Comparison of ENCODE assay signal across 26 cellular contexts in the genomic region with DNA sequence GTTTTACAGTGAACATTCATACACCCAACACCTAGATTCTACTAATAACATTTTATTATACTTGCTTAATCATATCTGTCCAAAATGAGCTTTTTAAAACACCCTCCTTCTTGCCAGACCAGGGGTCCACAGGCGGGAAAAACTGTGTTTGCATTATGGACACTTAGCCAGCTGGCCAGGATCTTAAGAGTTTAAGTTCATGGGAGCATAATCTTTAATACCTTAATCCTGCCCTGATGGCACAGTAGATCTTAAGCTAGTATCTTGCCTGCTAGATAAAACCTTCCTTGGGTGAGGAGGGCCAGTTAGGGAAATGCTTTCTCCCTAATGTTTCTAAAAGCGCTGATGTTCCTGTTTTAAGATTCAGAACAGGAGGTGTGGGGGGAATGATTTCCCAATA. TPM values are rescaled to one million over a fixed set of nuclear protein-coding genes. Genes with fewer than 3 reads are reported as not detected.
A peak's percentile ranks its signal among the peaks of the same experiment; 100 is the strongest.
DNase-seq lines count a peak whose midpoint lies in the region; ATAC-seq and TF ChIP-seq lines count a peak whose summit lies in the region.
"Had no signal": no experiment of that assay in that cellular context is flagged by ENCODE, and none has a peak within 500 bp of the region (broad histone marks: within the 10 kb centered on the region; RNA-seq: fewer than 3 reads in every experiment).

No MANE protein-coding gene starts in this region.

- in situ Hi-C loops in G401 (cut with HindIII; ENCODE audit: low sequenced_read_pairs), result no loop called here

- POLR2A ChIA-PET in CD4-positive, alpha-beta T cell (lab: Charles Lee), result interaction anchor here (1.1 to 13.9 kb wide), 2 partner anchors 12 to 45 kb away, joined by 6 to 472 read pairs; partner anchors contain the start of gene CCDC134
- POLR2A ChIA-PET in T-cell (lab: Charles Lee), result interaction anchor here (0.5 to 0.8 kb wide), 3 partner anchors 11 to 1138 kb away, joined by 3 to 6 read pairs (median 3); no protein-coding TSS in a partner anchor
- POLR2A ChIA-PET in naive thymus-derived CD4-positive, alpha-beta T cell (lab: Charles Lee), result interaction anchor here (0.6 to 12.2 kb wide), 6 partner anchors 10 to 486 kb away, joined by 3 to 366 read pairs (median 3); partner anchors contain the start of gene CCDC134

- no peak for DNase-seq in CD4-positive, alpha-beta T cell
- DNase-seq in MM.1S, result no peak
- no peak for DNase-seq in T-cell
- DNase-seq in immature natural killer cell, result no peak
- DNase-seq in naive thymus-derived CD4-positive, alpha-beta T cell, result no peak
- DNase-seq in activated naive CD8-positive, alpha-beta T cell treated with anti-CD3 and anti-CD28 coated beads, Interleukin-2, amount 50 U/mL, for 24 hours, result no peak
- DNase-seq in G401 (ENCODE audit: low spot score), result no peak
- DNase-seq: AML-193, DMS53, Karpas-422, NCI-H1092 treated with DMSO at 0.1 percent for 48 hours, NCI-H1436, NCI-H187, NCI-H2081 treated with DMSO at 0.1 percent for 48 hours, NCI-H2171, NCI-H226, NCI-H510A, NCI-H748 treated with DMSO at 0.1 percent for 48 hours, PC-9, Right ventricle myocardium superior, T-helper 1 cell had no signal

- peak overlapping the region; percentile 67 for H3K27ac Mint-ChIP-seq in CD4-positive, alpha-beta T cell
- H3K27ac Mint-ChIP-seq in T-cell, result peak overlapping the region; percentile 19 to 41
- H3K27ac Mint-ChIP-seq in immature natural killer cell, result peak overlapping the region in 4 of 6 donors; percentile 14 to 56 (median 32)
- H3K27ac Mint-ChIP-seq in naive thymus-derived CD4-positive, alpha-beta T cell, result peak overlapping the region in 3 of 9 donors; percentile 26 to 70 (median 60)
- no peak overlapping the region for H3K27ac Mint-ChIP-seq in activated naive CD8-positive, alpha-beta T cell treated with anti-CD3 and anti-CD28 coated beads, Interleukin-2, amount 50 U/mL, for 24 hours

- no peak overlapping the region for H3K9ac ChIP-seq in MM.1S (ENCODE audit: low read length)

- H3K4me3 ChIP-seq in MM.1S (ENCODE audit: low read length), result no peak overlapping the region
- H3K4me3 ChIP-seq in naive thymus-derived CD4-positive, alpha-beta T cell (ENCODE audit: low read length), result no peak overlapping the region
- H3K4me3 ChIP-seq: BLaER1 treated with 17β-estradiol and CSF1 and Interleukin-3, amounts not matched to agents 10 nM and 100 nM; PC-9; SJSA1 had no signal

- H3K4me1 Mint-ChIP-seq in CD4-positive, alpha-beta T cell (ENCODE audit: low read depth), result peaks cover 44% of the 10 kb centered on the region
- H3K4me1 Mint-ChIP-seq in T-cell (peaks cover 31 to 53% (median 52%) of the 10 kb centered on the region in 3 donors), immature natural killer cell (peaks cover 30 to 43% of the 10 kb centered on the region in 2 donors)
- H3K4me1 Mint-ChIP-seq in naive thymus-derived CD4-positive, alpha-beta T cell, result peaks cover 8 to 43% (median 30%) of the 10 kb centered on the region in 7 donors
- H3K4me1 Mint-ChIP-seq in activated naive CD8-positive, alpha-beta T cell treated with anti-CD3 and anti-CD28 coated beads, Interleukin-2, amount 50 U/mL, for 24 hours, result peaks cover 12% of the 10 kb centered on the region

- H3K9me2 ChIP-seq in MM.1S (replicated peaks; ENCODE audit: insufficient read depth, low read length), result no peaks in the 10 kb centered on the region

- 0 out of 2 replicates have a peak, but pooled peaks cover 8% of the 10 kb centered on the region for H3F3A ChIP-seq in MM.1S (ENCODE audit: insufficient read depth, low read length)

- H3K27ac ChIP-seq in CD4-positive, alpha-beta T cell (ENCODE audit: low read depth, low read length), result no peak overlapping the region
- peak overlapping the region; percentile 29; the same call in 1 of the 2 replicates for H3K27ac ChIP-seq in MM.1S (ENCODE audit: low read length)
- H3K27ac ChIP-seq in naive thymus-derived CD4-positive, alpha-beta T cell (ENCODE audit: low read depth, low read length), result no peak overlapping the region
- H3K27ac ChIP-seq: BLaER1 treated with 17β-estradiol and CSF1 and Interleukin-3, amounts not matched to agents 10 nM and 100 nM; PC-9; SJSA1 had no signal

- intact Hi-C loops in CD4-positive, alpha-beta T cell (cut with DNase I, micrococcal nuclease), result no loop called here
- intact Hi-C loops in naive thymus-derived CD4-positive, alpha-beta T cell (cut with micrococcal nuclease), result no loop called here

- H3K4me1 ChIP-seq in MM.1S (ENCODE audit: low read length), result peaks cover 16% of the 10 kb centered on the region
- peaks cover 13 to 16% of the 10 kb centered on the region in 2 donors for H3K4me1 ChIP-seq in naive thymus-derived CD4-positive, alpha-beta T cell (ENCODE audit: control insufficient read depth in 2 of 2, insufficient read depth in 2 of 2, low read length in 2 of 2)
- H3K4me1 ChIP-seq: SJSA1 had no signal

- H3K36me3 Mint-ChIP-seq in CD4-positive, alpha-beta T cell (ENCODE audit: low read depth), result peaks cover 58% of the 10 kb centered on the region
- H3K36me3 Mint-ChIP-seq in T-cell (peaks cover 29% of the 10 kb centered on the region), immature natural killer cell (peaks cover 0 to 23% (median 16%) of the 10 kb centered on the region in 3 donors)
- H3K36me3 Mint-ChIP-seq in naive thymus-derived CD4-positive, alpha-beta T cell, result peaks cover 0 to 33% (median 20%) of the 10 kb centered on the region in 5 donors
- peaks cover 5% of the 10 kb centered on the region for H3K36me3 Mint-ChIP-seq in activated naive CD8-positive, alpha-beta T cell treated with anti-CD3 and anti-CD28 coated beads, Interleukin-2, amount 50 U/mL, for 24 hours (ENCODE audit: low read depth)

- no peaks in the 10 kb centered on the region for H3K79me2 ChIP-seq in MM.1S (ENCODE audit: low read length)

- ATAC-seq in CD4-positive, alpha-beta T cell (ENCODE audit: poor library complexity), result no peak
- ATAC-seq in T-cell (replicated peaks in 1 of 4) (no peak), HG02938 (IDR thresholded peaks at IDR 0.05; ENCODE audit: unreplicated experiment) (no peak)
- no peak for ATAC-seq in naive thymus-derived CD4-positive, alpha-beta T cell
- no peak for ATAC-seq in activated naive CD8-positive, alpha-beta T cell treated with anti-CD3 and anti-CD28 coated beads, Interleukin-2, amount 50 U/mL, for 24 hours
- ATAC-seq: HCT116, HepG2 had no signal

- no peaks in the 10 kb centered on the region for H4K20me1 ChIP-seq in MM.1S (ENCODE audit: insufficient read depth, low read length)
- H4K20me1 ChIP-seq: BLaER1 treated with 17β-estradiol and CSF1 and Interleukin-3, amounts not matched to agents 10 nM and 100 nM had no signal

- CTCF ChIA-PET in CD4-positive, alpha-beta T cell (lab: Charles Lee), result interaction anchor here (1.1 kb wide), 1 partner anchor 12 kb away, joined by 3 read pairs; no protein-coding TSS in a partner anchor
- CTCF ChIA-PET in T-cell (lab: Charles Lee), result interaction anchor here in 1 of 2 donors (2.4 kb wide), 1 partner anchor 13 kb away, joined by 8 read pairs; the partner anchor contains the start of gene CCDC134
- CTCF ChIA-PET in naive thymus-derived CD4-positive, alpha-beta T cell (lab: Charles Lee), result interaction anchor here (0.7 to 1.5 kb wide), 3 partner anchors 13 to 194 kb away, joined by 3 to 5 read pairs (median 3); partner anchors contain the start of gene CCDC134

- H3K36me3 ChIP-seq in MM.1S (replicated peaks; ENCODE audit: insufficient read depth, low read length), result no peaks in the 10 kb centered on the region
- peaks cover 0 to 56% (median 7%) of the 10 kb centered on the region in 3 experiments for H3K36me3 ChIP-seq in naive thymus-derived CD4-positive, alpha-beta T cell (ENCODE audit: control insufficient read depth in 2 of 3, insufficient read depth in 3 of 3, low read length in 3 of 3)
- H3K36me3 ChIP-seq: SJSA1 had no signal

- H3K4me3 Mint-ChIP-seq in CD4-positive, alpha-beta T cell, result no peak overlapping the region
- H3K4me3 Mint-ChIP-seq in T-cell (no peak overlapping the region), immature natural killer cell (no peak overlapping the region)
- no peak overlapping the region for H3K4me3 Mint-ChIP-seq in naive thymus-derived CD4-positive, alpha-beta T cell
- no peak overlapping the region for H3K4me3 Mint-ChIP-seq in activated naive CD8-positive, alpha-beta T cell treated with anti-CD3 and anti-CD28 coated beads, Interleukin-2, amount 50 U/mL, for 24 hours

- no peak overlapping the region for H2AFZ ChIP-seq in MM.1S (ENCODE audit: low read length)
- H2AFZ ChIP-seq: PC-9 had no signal

- H3K9me3 ChIP-seq in CD4-positive, alpha-beta T cell (ENCODE audit: control insufficient read depth, low read length), result no peaks in the 10 kb centered on the region
- no peaks in the 10 kb centered on the region for H3K9me3 ChIP-seq in MM.1S (replicated peaks; ENCODE audit: insufficient read depth, low read length)
- H3K9me3 ChIP-seq in naive thymus-derived CD4-positive, alpha-beta T cell (ENCODE audit: control insufficient read depth in 2 of 3, low read length in 3 of 3), result no peaks in the 10 kb centered on the region
- H3K9me3 ChIP-seq: SJSA1 had no signal

- no peaks in the 10 kb centered on the region for H3K27me3 ChIP-seq in CD4-positive, alpha-beta T cell (ENCODE audit: control insufficient read depth, insufficient read depth, low read length)
- H3K27me3 ChIP-seq in MM.1S (replicated peaks; ENCODE audit: insufficient read depth, low read length), result no peaks in the 10 kb centered on the region
- no peaks in the 10 kb centered on the region for H3K27me3 ChIP-seq in naive thymus-derived CD4-positive, alpha-beta T cell (ENCODE audit: control insufficient read depth in 2 of 2, insufficient read depth in 2 of 2, low read length in 2 of 2)
- H3K27me3 ChIP-seq: BLaER1 treated with 17β-estradiol and CSF1 and Interleukin-3, amounts not matched to agents 10 nM and 100 nM; SJSA1 had no signal

- H3K27me3 Mint-ChIP-seq in CD4-positive, alpha-beta T cell, result no peaks in the 10 kb centered on the region
- no peaks in the 10 kb centered on the region for H3K27me3 Mint-ChIP-seq in T-cell
- peaks cover 0 to 1% (median 0%) of the 10 kb centered on the region in 3 donors for H3K27me3 Mint-ChIP-seq in immature natural killer cell (ENCODE audit: low read depth in 3 of 3)
- H3K27me3 Mint-ChIP-seq in naive thymus-derived CD4-positive, alpha-beta T cell, result no peaks in the 10 kb centered on the region
- H3K27me3 Mint-ChIP-seq in activated naive CD8-positive, alpha-beta T cell treated with anti-CD3 and anti-CD28 coated beads, Interleukin-2, amount 50 U/mL, for 24 hours, result no peaks in the 10 kb centered on the region

- peak overlapping the region; percentile 20; the same call in 1 of the 2 replicates for H3K4me2 ChIP-seq in MM.1S (ENCODE audit: low read depth, low read length)
- H3K4me2 ChIP-seq: PC-9 had no signal

- no peaks in the 10 kb centered on the region for H3K9me3 Mint-ChIP-seq in CD4-positive, alpha-beta T cell
- H3K9me3 Mint-ChIP-seq in T-cell (no peaks in the 10 kb centered on the region), immature natural killer cell (no peaks in the 10 kb centered on the region)
- H3K9me3 Mint-ChIP-seq in naive thymus-derived CD4-positive, alpha-beta T cell, result no peaks in the 10 kb centered on the region
- H3K9me3 Mint-ChIP-seq in activated naive CD8-positive, alpha-beta T cell treated with anti-CD3 and anti-CD28 coated beads, Interleukin-2, amount 50 U/mL, for 24 hours, result no peaks in the 10 kb centered on the region

- no peak for TF ChIP-seq CTCF in CD4-positive, alpha-beta T cell (IDR thresholded peaks at IDR 0.05)
- no peak for TF ChIP-seq CTCF in MM.1S (IDR thresholded peaks at IDR 0.05; ENCODE audit: low read length)

RNA-seq across cellular contexts. Expression of gene CCDC134, which starts 13.1 kb away (rescaled TPM):
- 10 to 100 TPM; 14.1 to 16.2 TPM for total RNA-seq in CD4-positive, alpha-beta T cell
- total RNA-seq in T-cell, result 10 to 100 TPM; 14.4 to 21.7 (median 16.7) TPM
- polyA plus RNA-seq in immature natural killer cell, result 1 to 10 TPM; 1.8 to 6.6 (median 4.2) TPM
- 10 to 100 TPM; 13.7 to 22.8 (median 18.2) TPM for total RNA-seq in naive thymus-derived CD4-positive, alpha-beta T cell
- 1 to 10 TPM; 4.5 to 9.1 TPM for polyA plus RNA-seq in naive thymus-derived CD4-positive, alpha-beta T cell
- 10.0 and 10.8 TPM in 2 replicates for total RNA-seq in G401 (2014; rRNA removed; shearing (Covaris generic))

RNA-seq across cellular contexts. Expression of gene SREBF2, which starts 45.6 kb away (rescaled TPM):
- total RNA-seq in CD4-positive, alpha-beta T cell, result 10 to 100 TPM; 67.2 to 69.9 TPM
- 100 to 1,000 TPM in 3 of 5 donors, 10 to 100 TPM in 2; 71.9 to 128 (median 112) TPM for total RNA-seq in T-cell
- 10 to 100 TPM; 16.9 to 40.3 (median 22.9) TPM for polyA plus RNA-seq in immature natural killer cell
- total RNA-seq in naive thymus-derived CD4-positive, alpha-beta T cell, result 100 to 1,000 TPM in 3 of 5 experiments, 10 to 100 TPM in 2; 71.5 to 117 (median 101) TPM
- polyA plus RNA-seq in naive thymus-derived CD4-positive, alpha-beta T cell, result 10 to 100 TPM; 17.4 to 21.0 TPM
- total RNA-seq in G401 (2014; rRNA removed; shearing (Covaris generic)), result 31.1 and 37.4 TPM in 2 replicates
